Comparison of ENCODE assay signal across 15 cellular contexts in the genomic region with DNA sequence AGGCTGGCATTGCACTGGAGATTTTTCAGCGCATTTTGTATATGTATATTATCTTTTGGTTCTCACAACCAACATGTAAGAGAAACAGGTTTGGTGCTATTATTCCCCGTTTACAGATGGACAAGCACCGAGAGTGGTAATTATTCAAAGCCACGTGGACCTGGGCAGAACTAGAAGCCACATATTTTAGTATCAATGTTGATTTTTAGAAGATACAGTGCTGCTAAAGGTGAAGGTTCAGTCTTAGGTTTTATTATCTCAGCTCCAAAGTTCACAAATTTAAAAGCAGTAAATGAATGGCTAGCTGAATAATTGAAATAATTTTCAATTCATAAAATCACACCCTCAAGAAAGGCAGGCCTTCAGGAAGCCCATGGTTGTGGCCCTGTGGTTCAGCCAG.
"Had no signal": no experiment of that assay in that cellular context is flagged by ENCODE, and none has a peak within 500 bp of the region (broad histone marks: within the 10 kb centered on the region; RNA-seq: fewer than 3 reads in every experiment).

No MANE protein-coding gene starts in this region.

- H3K27ac Mint-ChIP-seq: activated naive CD4-positive, alpha-beta T cell treated with anti-CD3 and anti-CD28 coated beads for 36 hours; activated T-helper 2 cell treated with anti-CD3 and anti-CD28 coated beads, Interferon-gamma antibody, Interleukin-2, Interleukin-4, amounts not matched to agents 10 μg/mL and 5 μg/mL and 100 μg/mL, durations not matched to agents 14 hours and 24 hours and 36 hours; neural progenitor cell; WTC11 had no signal

- DNase-seq: activated CD4-positive, alpha-beta T cell treated with anti-CD3 and anti-CD28 coated beads for 4 hours; activated naive CD4-positive, alpha-beta T cell treated with anti-CD3 and anti-CD28 coated beads for 36 hours; effector CD4-positive, alpha-beta T cell; foreskin fibroblast; glutamatergic neuron; lower lobe of right lung; ovary; sigmoid colon; stimulated activated CD4-positive, alpha-beta T cell treated with anti-CD3 and anti-CD28 coated beads, Interleukin-1b, Interleukin-23, amount 100 ng/mL, for 48 hours; thyroid gland; uterus had no signal

- H3K9me3 ChIP-seq: lower lobe of right lung, ovary, sigmoid colon, thyroid gland, uterus had no signal

- H3K4me1 ChIP-seq: lower lobe of right lung, thyroid gland, uterus had no signal

- H3K27me3 ChIP-seq: cardiac muscle cell, neural progenitor cell, ovary, sigmoid colon, thyroid gland, uterus had no signal

- H3K27ac ChIP-seq: cardiac muscle cell, lower lobe of right lung, neural progenitor cell, ovary, sigmoid colon, thyroid gland, uterus had no signal

- H3K36me3 ChIP-seq: cardiac muscle cell, lower lobe of right lung, neural progenitor cell, ovary, sigmoid colon, thyroid gland, uterus had no signal

- H3K4me3 ChIP-seq: cardiac muscle cell, neural progenitor cell, ovary, sigmoid colon, thyroid gland, uterus had no signal

- H3K9me3 Mint-ChIP-seq: neural progenitor cell, WTC11 had no signal

- H3K9ac ChIP-seq: neural progenitor cell had no signal

- ATAC-seq: WTC11 had no signal

- H3K4me3 Mint-ChIP-seq: activated naive CD4-positive, alpha-beta T cell treated with anti-CD3 and anti-CD28 coated beads for 36 hours; neural progenitor cell; WTC11 had no signal

- H3K36me3 Mint-ChIP-seq: neural progenitor cell, WTC11 had no signal
